In genomic region chr5:163696270-163696887, GRCh38 we compare ENCODE assay signal across 8 cellular contexts.
DNase-seq lines count a peak whose midpoint lies in the region; ATAC-seq and TF ChIP-seq lines count a peak whose summit lies in the region.

No MANE protein-coding gene starts in this region.

- TF ChIP-seq CTCF in foreskin keratinocyte (conservative IDR thresholded peaks at IDR 0.05) = peak; percentile 83

- no peaks in the 10 kb centered on the region for H3K4me1 ChIP-seq in foreskin keratinocyte

- DNase-seq in AG20443 (ENCODE audit: low spot score) (peak; percentile 85), NCI-H1417 (lab: John Stamatoyannopoulos, UW) (peak in 2 of 3 experiments; percentile 75 to 98), UCSD-AML1 (lab: John Stamatoyannopoulos, UW; ENCODE audit: unreplicated experiment) (peak; percentile 12), foreskin keratinocyte (peak; percentile 43 to 71), occipital lobe (lab: John Stamatoyannopoulos, UW) (peak; percentile 23)
- no peak for DNase-seq in stimulated activated CD4-positive, alpha-beta T cell treated with anti-CD3 and anti-CD28 coated beads, Interleukin-1b, Interleukin-23, amount 100 ng/mL, for 48 hours

- H3K27ac ChIP-seq in foreskin keratinocyte = no peak overlapping the region

- peaks cover 2% of the 10 kb centered on the region for H3K27me3 ChIP-seq in foreskin keratinocyte

- peak; percentile 96 for ATAC-seq in GM18519 (IDR thresholded peaks at IDR 0.05; ENCODE audit: low FRiP score, unreplicated experiment)
- ATAC-seq in HG02884 (IDR thresholded peaks at IDR 0.05; ENCODE audit: unreplicated experiment) = peak; percentile 96
- ATAC-seq in foreskin keratinocyte = peak; percentile 97
